24 cellular contexts compared by ENCODE assay signal in genomic region chr2:230909841-230910545, GRCh38. TPM values are rescaled to one million over a fixed set of nuclear protein-coding genes. Genes with fewer than 3 reads are reported as not detected.
A peak's percentile ranks its signal among the peaks of the same experiment; 100 is the strongest.
DNase-seq lines count a peak whose midpoint lies in the region; ATAC-seq, FAIRE-seq and TF ChIP-seq lines count a peak whose summit lies in the region.
"Had no signal": no experiment of that assay in that cellular context is flagged by ENCODE, and none has a peak within 500 bp of the region (broad histone marks: within the 10 kb centered on the region; RNA-seq: fewer than 3 reads in every experiment).

No MANE protein-coding gene starts in this region.

- no peak overlapping the region for H4K91ac ChIP-seq in H1 (replicated peaks; ENCODE audit: insufficient read length, low read length)

- no peak overlapping the region for H2BK15ac ChIP-seq in H1 (ENCODE audit: low read length)

- H3K18ac ChIP-seq in H1 (ENCODE audit: extremely low read depth, low read length) = no peak overlapping the region

- H3K9me3 Mint-ChIP-seq in activated CD8-positive, alpha-beta T cell treated with anti-CD3 and anti-CD28 coated beads, Interleukin-2, amount 10 ng/mL, durations not matched to agents 7 days and 5 days (ENCODE audit: insufficient read depth) = no peaks in the 10 kb centered on the region
- H3K9me3 Mint-ChIP-seq in activated CD8-positive, alpha-beta T cell treated with anti-CD3 and anti-CD28 coated beads for 36 hours = no peaks in the 10 kb centered on the region
- H3K9me3 Mint-ChIP-seq: mesothelial cell of epicardium, natural killer cell had no signal

- CTCF ChIA-PET in activated CD8-positive, alpha-beta T cell treated with anti-CD3 and anti-CD28 coated beads, Interleukin-2, amount 10 ng/mL, durations not matched to agents 7 days and 5 days (lab: Charles Lee) = interaction anchor here (1.0 kb wide), 2 partner anchors 14 to 78 kb away, joined by 3 read pairs; no protein-coding TSS in a partner anchor
- CTCF ChIA-PET in activated CD8-positive, alpha-beta T cell treated with anti-CD3 and anti-CD28 coated beads for 36 hours (lab: Charles Lee) = interaction anchor here (10.9 to 20.9 kb wide), 2 partner anchors 15 to 75 kb away, joined by 72 to 437 read pairs; partner anchors contain the start of gene GPR55
- CTCF ChIA-PET in H1 (lab: Charles Lee; ENCODE audit: partially characterized antibody) = interaction anchor here (1.0 to 21.7 kb wide), 6 partner anchors 9 to 86 kb away, joined by 3 to 332 read pairs (median 23); partner anchors contain the start of gene GPR55

- no peaks in the 10 kb centered on the region for H3K27me3 Mint-ChIP-seq in activated CD8-positive, alpha-beta T cell treated with anti-CD3 and anti-CD28 coated beads, Interleukin-2, amount 10 ng/mL, durations not matched to agents 7 days and 5 days (ENCODE audit: low read depth)
- no peaks in the 10 kb centered on the region for H3K27me3 Mint-ChIP-seq in activated CD8-positive, alpha-beta T cell treated with anti-CD3 and anti-CD28 coated beads for 36 hours

- no peak overlapping the region for H3K9ac ChIP-seq in H1 (replicated peaks in 1 of 4; ENCODE audit: extremely low read depth in 1 of 4, low read depth in 3 of 4, low read length in 3 of 4)

- DNase-seq in activated CD8-positive, alpha-beta T cell treated with anti-CD3 and anti-CD28 coated beads, Interleukin-2, amount 10 ng/mL, durations not matched to agents 7 days and 5 days = no peak
- no peak for DNase-seq in activated CD8-positive, alpha-beta T cell treated with anti-CD3 and anti-CD28 coated beads for 36 hours
- DNase-seq in HTR-8/SVneo (ENCODE audit: insufficient read length, low spot score) = no peak
- no peak for DNase-seq in H1 (ENCODE audit: low read depth in 1 of 2, low spot score in 2 of 2)
- peak; percentile 21 for DNase-seq in stimulated activated CD8-positive, alpha-beta memory T cell treated with anti-CD3 and anti-CD28 coated beads, Interleukin-4, amount 100 ng/mL, for 48 hours
- no peak for DNase-seq in hepatocyte (ENCODE audit: low spot score)
- DNase-seq in NCI-H2029 (lab: John Stamatoyannopoulos, UW) = no peak
- DNase-seq: Caco-2; H7; natural killer cell; NCI-H1092; small intestine; stimulated activated CD4-positive, alpha-beta T cell treated with anti-CD3 and anti-CD28 coated beads, Interleukin-2, amount 100 ng/mL, for 48 hours had no signal

- H3K9me2 ChIP-seq in hepatocyte (replicated peaks; ENCODE audit: insufficient read depth) = no peaks in the 10 kb centered on the region

- H3K9me3 ChIP-seq in H1 (ENCODE audit: insufficient read depth in 2 of 2, low read depth in 1 of 2, low read length in 1 of 2) (no peaks in the 10 kb centered on the region), hepatocyte (ENCODE audit: low read depth) (no peaks in the 10 kb centered on the region)
- H3K9me3 ChIP-seq: Caco-2, prostate gland, uterus had no signal

- H2BK12ac ChIP-seq in H1 (ENCODE audit: low read depth, low read length) = no peak overlapping the region

- H3K4me1 Mint-ChIP-seq in activated CD8-positive, alpha-beta T cell treated with anti-CD3 and anti-CD28 coated beads, Interleukin-2, amount 10 ng/mL, durations not matched to agents 7 days and 5 days (ENCODE audit: low read depth) = peaks cover 50% of the 10 kb centered on the region
- H3K4me1 Mint-ChIP-seq in activated CD8-positive, alpha-beta T cell treated with anti-CD3 and anti-CD28 coated beads for 36 hours (ENCODE audit: low read depth) = peaks cover 73% of the 10 kb centered on the region
- H3K4me1 Mint-ChIP-seq: natural killer cell had no signal

- H3K27ac Mint-ChIP-seq in activated CD8-positive, alpha-beta T cell treated with anti-CD3 and anti-CD28 coated beads, Interleukin-2, amount 10 ng/mL, durations not matched to agents 7 days and 5 days = peak overlapping the region; percentile 56
- no peak overlapping the region for H3K27ac Mint-ChIP-seq in activated CD8-positive, alpha-beta T cell treated with anti-CD3 and anti-CD28 coated beads for 36 hours
- H3K27ac Mint-ChIP-seq: mesothelial cell of epicardium, natural killer cell, WTC11 had no signal

- no peak for TF ChIP-seq EP300 in H1 (IDR thresholded peaks at IDR 0.05; ENCODE audit: borderline replicate concordance in 1 of 2, low read depth in 2 of 2, low read length in 2 of 2)

- no peak overlapping the region for H3K27ac ChIP-seq in H1 (ENCODE audit: low read depth, low read length)
- no peak overlapping the region for H3K27ac ChIP-seq in hepatocyte
- H3K27ac ChIP-seq: prostate gland, uterus had no signal

- TF ChIP-seq RAD21 in H1 (IDR thresholded peaks at IDR 0.05 in 1 of 2, conservative IDR thresholded peaks at IDR 0.05 in 1 of 2; ENCODE audit: low read depth in 2 of 2, low read length in 2 of 2) = no peak

- no peak overlapping the region for H2BK120ac ChIP-seq in H1 (replicated peaks; ENCODE audit: low read depth, low read length)

- H3K4me2 ChIP-seq in H1 (ENCODE audit: insufficient read depth in 1 of 2, low read depth in 2 of 2, low read length in 2 of 2) (no peak overlapping the region), hepatocyte (no peak overlapping the region)

- peaks cover 34% of the 10 kb centered on the region for H3K36me3 Mint-ChIP-seq in activated CD8-positive, alpha-beta T cell treated with anti-CD3 and anti-CD28 coated beads, Interleukin-2, amount 10 ng/mL, durations not matched to agents 7 days and 5 days (ENCODE audit: low read depth)
- H3K36me3 Mint-ChIP-seq in activated CD8-positive, alpha-beta T cell treated with anti-CD3 and anti-CD28 coated beads for 36 hours (ENCODE audit: low read depth) = peaks cover 18% of the 10 kb centered on the region
- H3K36me3 Mint-ChIP-seq: mesothelial cell of epicardium, natural killer cell, WTC11 had no signal

- no peaks in the 10 kb centered on the region for H4K20me1 ChIP-seq in H1 (replicated peaks in 1 of 2; ENCODE audit: control insufficient read depth in 1 of 2, insufficient read depth in 2 of 2, low read length in 2 of 2)
- no peaks in the 10 kb centered on the region for H4K20me1 ChIP-seq in hepatocyte (ENCODE audit: insufficient read depth, poor library complexity, severe bottlenecking)

- intact Hi-C loops in activated CD8-positive, alpha-beta T cell treated with anti-CD3 and anti-CD28 coated beads for 36 hours (cut with micrococcal nuclease) = no loop called here

- H3K23ac ChIP-seq in H1 (ENCODE audit: insufficient read length) = no peak overlapping the region

- no peak for TF ChIP-seq POLR2A in H1 (IDR thresholded peaks at IDR 0.05; ENCODE audit: control extremely low read depth in 1 of 2, low read depth in 2 of 2, low read length in 2 of 2)

- 94% methylated on average over 18 of the region's 18 CpGs; no CpG with 5 or more reads in 1 of the 2 experiments for WGBS in H1 (ENCODE audit: extremely low coverage in 1 of 2, insufficient coverage in 1 of 2, insufficient read length in 1 of 2, insufficient replicate concordance in 2 of 2, low coverage in 1 of 2, low lambda C conversion rate in 2 of 2, missing lambda C conversion rate in 1 of 2), 2 experiments
- 96% methylated on average over 18 of the region's 18 CpGs for WGBS in hepatocyte (ENCODE audit: low lambda C conversion rate, missing lambda C conversion rate)

- H4K5ac ChIP-seq in H1 (ENCODE audit: insufficient read length, low read depth, low read length) = no peak overlapping the region

- H3K4ac ChIP-seq in H1 (replicated peaks; ENCODE audit: insufficient read length, low read depth, low read length) = no peak overlapping the region

- H2AK5ac ChIP-seq in H1 (ENCODE audit: low read depth, low read length) = no peak overlapping the region

- no peak overlapping the region for H2AFZ ChIP-seq in H1 (ENCODE audit: low read length)
- no peak overlapping the region for H2AFZ ChIP-seq in hepatocyte

- H2BK20ac ChIP-seq in H1 (ENCODE audit: low read length) = no peak overlapping the region

- ATAC-seq in activated CD8-positive, alpha-beta T cell treated with anti-CD3 and anti-CD28 coated beads, Interleukin-2, amount 10 ng/mL, durations not matched to agents 7 days and 5 days = no peak
- ATAC-seq in activated CD8-positive, alpha-beta T cell treated with anti-CD3 and anti-CD28 coated beads for 36 hours = no peak
- ATAC-seq in GM21529 (IDR thresholded peaks at IDR 0.05; ENCODE audit: unreplicated experiment) = no peak
- ATAC-seq: left lobe of liver, natural killer cell, Panc1, WTC11 had no signal

- H3K4me1 ChIP-seq in H1 (replicated peaks in 1 of 4; ENCODE audit: control insufficient read depth in 3 of 4, insufficient read depth in 4 of 4, low read length in 3 of 4) = peaks cover 2 to 15% (median 9%) of the 10 kb centered on the region in 4 experiments
- H3K4me1 ChIP-seq in hepatocyte (ENCODE audit: insufficient read depth) = no peaks in the 10 kb centered on the region
- H3K4me1 ChIP-seq: Caco-2, prostate gland, uterus had no signal

- peak; percentile 4 for FAIRE-seq in HTR-8/SVneo (lab: Jason Lieb, UNC)
- FAIRE-seq in H1 (lab: Jason Lieb, UNC) = no peak
- FAIRE-seq: small intestine had no signal

- H3K79me1 ChIP-seq in H1 (ENCODE audit: low read depth, low read length) = no peaks in the 10 kb centered on the region

- peak overlapping the region; percentile 56 for H2BK5ac ChIP-seq in H1 (ENCODE audit: low read depth, low read length)

- POLR2A ChIA-PET in activated CD8-positive, alpha-beta T cell treated with anti-CD3 and anti-CD28 coated beads, Interleukin-2, amount 10 ng/mL, durations not matched to agents 7 days and 5 days (lab: Charles Lee) = no interaction called here
- POLR2A ChIA-PET in activated CD8-positive, alpha-beta T cell treated with anti-CD3 and anti-CD28 coated beads for 36 hours (lab: Charles Lee) = interaction anchor here (1.0 to 1.1 kb wide), 2 partner anchors 9 to 17 kb away, joined by 3 to 4 read pairs; no protein-coding TSS in a partner anchor
- POLR2A ChIA-PET in H1 (lab: Charles Lee; ENCODE audit: partially characterized antibody) = no interaction called here

- H3K56ac ChIP-seq in H1 (replicated peaks; ENCODE audit: insufficient read length, low read depth, low read length) = no peak overlapping the region

- H3K27me3 ChIP-seq in H1 (replicated peaks in 1 of 4; ENCODE audit: control insufficient read depth in 3 of 4, extremely low read depth in 1 of 4, insufficient read depth in 3 of 4, low read length in 3 of 4) = peaks cover 0 to 6% (median 0%) of the 10 kb centered on the region in 4 experiments; a peak in 3 of 7 replicates
- H3K27me3 ChIP-seq in hepatocyte = no peaks in the 10 kb centered on the region
- H3K27me3 ChIP-seq: uterus had no signal

- H3K4me3 Mint-ChIP-seq in activated CD8-positive, alpha-beta T cell treated with anti-CD3 and anti-CD28 coated beads, Interleukin-2, amount 10 ng/mL, durations not matched to agents 7 days and 5 days = no peak overlapping the region
- H3K4me3 Mint-ChIP-seq in activated CD8-positive, alpha-beta T cell treated with anti-CD3 and anti-CD28 coated beads for 36 hours = no peak overlapping the region
- H3K4me3 Mint-ChIP-seq: mesothelial cell of epicardium, natural killer cell, WTC11 had no signal

- H3K4me3 ChIP-seq in H1 (ENCODE audit: extremely low read depth in 1 of 4, insufficient read depth in 2 of 4, low read depth in 3 of 4, low read length in 4 of 4) = no peak overlapping the region
- H3K4me3 ChIP-seq in hepatocyte = no peak overlapping the region
- H3K4me3 ChIP-seq: prostate gland, uterus had no signal

- H3K14ac ChIP-seq in H1 (ENCODE audit: insufficient read length) = no peak overlapping the region

- H3K36me3 ChIP-seq in H1 (ENCODE audit: control insufficient read depth in 2 of 4, insufficient read depth in 4 of 4, low read length in 3 of 4) (no peaks in the 10 kb centered on the region), hepatocyte (replicated peaks; ENCODE audit: insufficient read depth, low read depth) (no peaks in the 10 kb centered on the region)
- H3K36me3 ChIP-seq: prostate gland, uterus had no signal

- H3K79me2 ChIP-seq in H1 (ENCODE audit: control insufficient read depth in 1 of 2, insufficient read depth in 2 of 2, low read length in 2 of 2) = no peaks in the 10 kb centered on the region
- no peaks in the 10 kb centered on the region for H3K79me2 ChIP-seq in hepatocyte

- H4K8ac ChIP-seq in H1 (ENCODE audit: extremely low read depth, insufficient read depth, low read length) = no peak overlapping the region

- H3K23me2 ChIP-seq in H1 (ENCODE audit: low read depth, low read length) = peaks cover 2% of the 10 kb centered on the region; the same call in 1 of the 2 replicates

- no peak for TF ChIP-seq CTCF in activated CD8-positive, alpha-beta T cell treated with anti-CD3 and anti-CD28 coated beads for 36 hours (IDR thresholded peaks at IDR 0.05)
- TF ChIP-seq CTCF in H1 (IDR thresholded peaks at IDR 0.05; ENCODE audit: control extremely low read depth in 1 of 3, insufficient read depth in 1 of 3, low read depth in 1 of 3, low read length in 3 of 3) (no peak), hepatocyte (IDR thresholded peaks at IDR 0.05; ENCODE audit: poor library complexity) (no peak)

RNA-seq across cellular contexts. Expression of gene GPR55, which starts 15.0 kb away (rescaled TPM):
- 10 to 100 TPM; 12.3 to 12.5 TPM for total RNA-seq in activated CD8-positive, alpha-beta T cell treated with anti-CD3 and anti-CD28 coated beads, Interleukin-2, amount 10 ng/mL, durations not matched to agents 7 days and 5 days
- 1 to 10 TPM; 5.0 to 5.3 TPM for total RNA-seq in activated CD8-positive, alpha-beta T cell treated with anti-CD3 and anti-CD28 coated beads for 36 hours
- not detected in 2 replicates for total RNA-seq in H1 (2021; fragmentation: NEBNext Ultra II Directional; extraction: Animal tissue kit (Norgen Biotek cat#: 25700))
- polyA plus RNA-seq in H1 (2011; rRNA removed) (not detected in 2 replicates), hepatocyte (0.32 TPM in 1 of 2 replicates, not detected in the other)
- not detected for polyA plus RNA-seq in H1 (2011; cell fraction: cytosol; rRNA removed)
- polyA plus RNA-seq in H1 (2011; cell fraction: nucleus; rRNA removed) = not detected
- polyA plus RNA-seq in H1 (2012, experiment 1 of 2) = not detected in 4 replicates
- polyA plus RNA-seq in H1 (2012, experiment 2 of 2) = not detected
- polyA plus RNA-seq in H1 (2013, experiment 1 of 2) = not detected
- polyA plus RNA-seq in H1 (2013, experiment 2 of 2) = not detected
- not detected in 2 replicates for polyA minus RNA-seq in H1 (2011; rRNA and poly(A)+ RNA removed)
- polyA minus RNA-seq in H1 (2011; cell fraction: cytosol; rRNA and poly(A)+ RNA removed) = not detected
- polyA minus RNA-seq in H1 (2011; cell fraction: nucleus; rRNA and poly(A)+ RNA removed) = not detected
- 0.83 and 1.6 TPM in 2 replicates for total RNA-seq in hepatocyte
- total RNA-seq: Caco-2, fibroblast of lung, glomerular endothelial cell, H7, HT-29, left lobe of liver, LHCN-M2, mesothelial cell of epicardium, uterus, WTC11 had no signal
- polyA plus RNA-seq: fibroblast of lung had no signal

RNA-seq across cellular contexts. Expression of gene ITM2C, which starts 45.3 kb away (rescaled TPM):
- 10 to 100 TPM; 77.2 to 79.5 TPM for total RNA-seq in activated CD8-positive, alpha-beta T cell treated with anti-CD3 and anti-CD28 coated beads, Interleukin-2, amount 10 ng/mL, durations not matched to agents 7 days and 5 days
- 10 to 100 TPM; 43.2 to 43.4 TPM for total RNA-seq in activated CD8-positive, alpha-beta T cell treated with anti-CD3 and anti-CD28 coated beads for 36 hours
- total RNA-seq in H1 (2021; fragmentation: NEBNext Ultra II Directional; extraction: Animal tissue kit (Norgen Biotek cat#: 25700)) = 362 and 367 TPM in 2 replicates
- polyA plus RNA-seq in H1 (2011; rRNA removed) = 742 and 889 TPM in 2 replicates
- 714 TPM for polyA plus RNA-seq in H1 (2011; cell fraction: cytosol; rRNA removed)
- polyA plus RNA-seq in H1 (2011; cell fraction: nucleus; rRNA removed) = 967 TPM
- polyA plus RNA-seq in H1 (2012, experiment 1 of 2) = 466 to 565 TPM (median 504 TPM) in 4 replicates
- 396 TPM for polyA plus RNA-seq in H1 (2012, experiment 2 of 2)
- 442 TPM for polyA plus RNA-seq in H1 (2013, experiment 1 of 2)
- polyA plus RNA-seq in H1 (2013, experiment 2 of 2) = 531 TPM
- 807 and 840 TPM in 2 replicates for polyA minus RNA-seq in H1 (2011; rRNA and poly(A)+ RNA removed)
- polyA minus RNA-seq in H1 (2011; cell fraction: cytosol; rRNA and poly(A)+ RNA removed) = 239 TPM
- 131 TPM for polyA minus RNA-seq in H1 (2011; cell fraction: nucleus; rRNA and poly(A)+ RNA removed)
- 419 and 485 TPM in 2 replicates for total RNA-seq in hepatocyte
- 537 and 566 TPM in 2 replicates for polyA plus RNA-seq in hepatocyte
